Comparison of ENCODE assay signal across 16 cellular contexts in the genomic region with DNA sequence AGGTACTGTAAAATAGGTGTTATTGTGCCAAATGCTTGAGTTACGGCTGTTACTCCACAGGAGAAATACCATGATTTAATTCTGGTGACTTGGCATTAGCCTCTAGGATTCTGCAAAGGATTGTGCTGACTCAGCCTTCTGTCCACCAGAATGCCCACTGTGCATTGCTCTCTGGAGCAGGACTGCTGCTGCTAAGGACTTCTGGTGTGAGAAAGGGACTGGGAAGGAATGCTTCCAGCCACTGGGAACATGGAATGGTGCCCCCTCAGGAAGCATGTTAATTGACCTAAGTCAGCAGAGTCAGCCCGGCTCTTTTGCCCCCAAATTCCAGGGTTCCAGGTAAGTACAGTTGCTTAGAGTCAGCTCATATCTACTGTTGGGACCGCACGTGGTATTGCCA.
"Had no signal": no experiment of that assay in that cellular context is flagged by ENCODE, and none has a peak within 500 bp of the region (broad histone marks: within the 10 kb centered on the region; RNA-seq: fewer than 3 reads in every experiment).

No MANE protein-coding gene starts in this region.

- DNase-seq: activated effector memory CD4-positive, alpha-beta T cell treated with Interleukin-2 at 50 U/mL for 16 hours; brain microvascular endothelial cell; cerebellar nuclear complex; foreskin fibroblast; left ventricle myocardium inferior; ovary; stimulated activated CD4-positive, alpha-beta T cell treated with anti-CD3 and anti-CD28 coated beads, Interleukin-4, amount 100 ng/mL, for 24 hours; stimulated activated naive CD8-positive, alpha-beta T cell treated with anti-CD3 and anti-CD28 coated beads, Interleukin-15, amount 100 ng/mL, for 72 hours; T-helper 2 cell; uterus had no signal

- H3K27me3 ChIP-seq: brain microvascular endothelial cell, esophagus muscularis mucosa, ovary, uterus had no signal

- ATAC-seq: activated CD4-positive, CD25-positive, alpha-beta regulatory T cell treated with anti-CD3 and anti-CD28 coated beads, Interleukin-2, amount 50 U/mL, for 24 hours; stimulated activated naive CD8-positive, alpha-beta T cell treated with anti-CD3 and anti-CD28 coated beads, Interleukin-15, amount 100 ng/mL, for 72 hours had no signal

- H3K36me3 ChIP-seq: brain microvascular endothelial cell, esophagus muscularis mucosa, left ventricle myocardium inferior, ovary, uterus had no signal

- H3K4me3 Mint-ChIP-seq: activated naive CD4-positive, alpha-beta T cell treated with anti-CD3 and anti-CD28 coated beads, Interleukin-2, amount 50 U/mL, for 24 hours; memory B cell; stimulated activated naive CD8-positive, alpha-beta T cell treated with anti-CD3 and anti-CD28 coated beads, Interleukin-15, amount 100 ng/mL, for 72 hours had no signal

- H3K27me3 Mint-ChIP-seq: activated naive CD4-positive, alpha-beta T cell treated with anti-CD3 and anti-CD28 coated beads, Interleukin-2, amount 50 U/mL, for 24 hours; memory B cell; stimulated activated naive CD8-positive, alpha-beta T cell treated with anti-CD3 and anti-CD28 coated beads, Interleukin-15, amount 100 ng/mL, for 72 hours had no signal

- H3K4me1 Mint-ChIP-seq: activated naive CD4-positive, alpha-beta T cell treated with anti-CD3 and anti-CD28 coated beads, Interleukin-2, amount 50 U/mL, for 24 hours; memory B cell; stimulated activated naive CD8-positive, alpha-beta T cell treated with anti-CD3 and anti-CD28 coated beads, Interleukin-15, amount 100 ng/mL, for 72 hours had no signal

- H3K27ac ChIP-seq: brain microvascular endothelial cell, esophagus muscularis mucosa, left ventricle myocardium inferior, ovary, uterus had no signal

- H3K9me3 ChIP-seq: esophagus muscularis mucosa, left ventricle myocardium inferior, ovary, uterus had no signal

- H3K4me3 ChIP-seq: esophagus muscularis mucosa, left ventricle myocardium inferior, ovary, uterus had no signal

- H3K4me1 ChIP-seq: esophagus muscularis mucosa, left ventricle myocardium inferior, uterus had no signal

- FAIRE-seq: islet of Langerhans, TTC549 had no signal

- H3K27ac Mint-ChIP-seq: activated naive CD4-positive, alpha-beta T cell treated with anti-CD3 and anti-CD28 coated beads, Interleukin-2, amount 50 U/mL, for 24 hours; stimulated activated naive CD8-positive, alpha-beta T cell treated with anti-CD3 and anti-CD28 coated beads, Interleukin-15, amount 100 ng/mL, for 72 hours had no signal

- H3K9me3 Mint-ChIP-seq: activated naive CD4-positive, alpha-beta T cell treated with anti-CD3 and anti-CD28 coated beads, Interleukin-2, amount 50 U/mL, for 24 hours; memory B cell; stimulated activated naive CD8-positive, alpha-beta T cell treated with anti-CD3 and anti-CD28 coated beads, Interleukin-15, amount 100 ng/mL, for 72 hours had no signal
